ENCODE assay signal across 17 cellular contexts in the genomic region with DNA sequence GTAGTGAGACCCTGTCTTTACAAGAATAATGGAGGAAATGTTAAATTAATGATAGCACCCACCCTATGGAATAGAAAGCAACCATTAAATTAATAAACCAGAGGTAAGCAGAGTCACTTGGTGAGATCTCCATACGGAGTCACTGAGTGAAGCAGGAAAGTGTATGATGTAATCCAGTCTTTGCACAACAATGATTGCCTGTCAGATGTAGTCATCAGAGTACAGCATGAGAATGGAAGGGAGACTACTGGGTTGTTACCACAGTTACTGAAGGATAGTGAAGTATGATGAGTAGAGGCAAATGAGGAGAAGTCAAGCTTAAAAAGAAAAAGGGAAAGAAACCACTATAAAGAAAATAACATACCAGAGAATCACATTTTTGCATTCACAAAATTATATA.
A peak's percentile ranks its signal among the peaks of the same experiment; 100 is the strongest.
DNase-seq lines count a peak whose midpoint lies in the region; ATAC-seq and TF ChIP-seq lines count a peak whose summit lies in the region.
"Had no signal": no experiment of that assay in that cellular context is flagged by ENCODE, and none has a peak within 500 bp of the region (broad histone marks: within the 10 kb centered on the region; RNA-seq: fewer than 3 reads in every experiment).

No MANE protein-coding gene starts in this region.

- H3K27ac ChIP-seq in HEK293 (ENCODE audit: extremely low read depth, low read depth, low read length) = no peak overlapping the region
- H3K27ac ChIP-seq: BLaER1 treated with 17β-estradiol and CSF1 and Interleukin-3, amounts not matched to agents 10 nM and 100 nM; GM23248; HL-60 had no signal

- TF ChIP-seq CTCF in HEK293 (tag by site-specific recombination; IDR thresholded peaks at IDR 0.05) (no peak), epithelial cell of esophagus (IDR thresholded peaks at IDR 0.05; ENCODE audit: insufficient read depth, low read depth, low read length, missing control alignments) (no peak)
- TF ChIP-seq CTCF in activated CD8-positive, alpha-beta T cell treated with anti-CD3 and anti-CD28 coated beads for 36 hours (IDR thresholded peaks at IDR 0.05) = no peak

- H3K4me3 ChIP-seq in HEK293 (ENCODE audit: low read depth, low read length) (no peak overlapping the region), epithelial cell of esophagus (ENCODE audit: low read length) (no peak overlapping the region)
- H3K4me3 ChIP-seq: BLaER1 treated with 17β-estradiol and CSF1 and Interleukin-3, amounts not matched to agents 10 nM and 100 nM; GM23248 had no signal

- intact Hi-C loops in activated CD8-positive, alpha-beta T cell treated with anti-CD3 and anti-CD28 coated beads for 36 hours (cut with micrococcal nuclease) = no loop called here

- H3K27me3 Mint-ChIP-seq in activated CD8-positive, alpha-beta T cell treated with anti-CD3 and anti-CD28 coated beads for 36 hours = peaks cover 4% of the 10 kb centered on the region

- H3K36me3 ChIP-seq in HEK293 (ENCODE audit: control insufficient read depth in 2 of 2, insufficient read depth in 1 of 2, low read length in 2 of 2) = no peaks in the 10 kb centered on the region
- H3K36me3 ChIP-seq: BLaER1 treated with 17β-estradiol and CSF1 and Interleukin-3, amounts not matched to agents 10 nM and 100 nM had no signal

- POLR2A ChIA-PET in HEK293 (lab: Yijun Ruan, JAX) = no interaction called here
- POLR2A ChIA-PET in activated CD8-positive, alpha-beta T cell treated with anti-CD3 and anti-CD28 coated beads for 36 hours (lab: Charles Lee) = no interaction called here

- H3K9me3 ChIP-seq in HEK293 (ENCODE audit: control insufficient read depth, insufficient read depth, low read depth, low read length) = no peaks in the 10 kb centered on the region

- peak; percentile 18 for DNase-seq in MV-4-11 (lab: John Stamatoyannopoulos, UW)
- peak; percentile 42 for DNase-seq in RKO (ENCODE audit: low spot score)
- DNase-seq in epithelial cell of esophagus (ENCODE audit: low read depth) = peak; percentile 1
- no peak for DNase-seq in germinal center (ENCODE audit: low spot score)
- no peak for DNase-seq in AML-193 (lab: John Stamatoyannopoulos, UW)
- DNase-seq in activated CD8-positive, alpha-beta T cell treated with anti-CD3 and anti-CD28 coated beads for 36 hours = no peak
- DNase-seq in NCI-H2081 treated with DMSO at 0.1 percent for 48 hours (lab: John Stamatoyannopoulos, UW) = no peak
- DNase-seq: 8988T; CD4-positive, CD25-positive, alpha-beta regulatory T cell; DMS53; GF-D8; GM23248; H9; HFFc6 had no signal

- no peak overlapping the region for H3K4me3 Mint-ChIP-seq in activated CD8-positive, alpha-beta T cell treated with anti-CD3 and anti-CD28 coated beads for 36 hours
- H3K4me3 Mint-ChIP-seq: H9, HFFc6 had no signal

- ATAC-seq in activated CD8-positive, alpha-beta T cell treated with anti-CD3 and anti-CD28 coated beads for 36 hours = no peak

- H3K4me1 Mint-ChIP-seq in activated CD8-positive, alpha-beta T cell treated with anti-CD3 and anti-CD28 coated beads for 36 hours (ENCODE audit: low read depth) = no peaks in the 10 kb centered on the region
- H3K4me1 Mint-ChIP-seq: CD4-positive, CD25-positive, alpha-beta regulatory T cell; H9 had no signal

- no peaks in the 10 kb centered on the region for H3K36me3 Mint-ChIP-seq in activated CD8-positive, alpha-beta T cell treated with anti-CD3 and anti-CD28 coated beads for 36 hours (ENCODE audit: low read depth)
- H3K36me3 Mint-ChIP-seq: CD4-positive, CD25-positive, alpha-beta regulatory T cell had no signal

- no peaks in the 10 kb centered on the region for H3K4me1 ChIP-seq in HEK293 (ENCODE audit: control insufficient read depth, insufficient read depth, low read length)

- no peak overlapping the region for H3K27ac Mint-ChIP-seq in activated CD8-positive, alpha-beta T cell treated with anti-CD3 and anti-CD28 coated beads for 36 hours
- H3K27ac Mint-ChIP-seq: CD4-positive, CD25-positive, alpha-beta regulatory T cell; H9; HFFc6 had no signal

- CTCF ChIA-PET in HEK293 (lab: Yijun Ruan, JAX) = interaction anchor here (0.6 kb wide), 1 partner anchor 541 kb away, joined by 3 read pairs; no protein-coding TSS in a partner anchor
- CTCF ChIA-PET in activated CD8-positive, alpha-beta T cell treated with anti-CD3 and anti-CD28 coated beads for 36 hours (lab: Charles Lee) = no interaction called here

- H3K9me3 Mint-ChIP-seq in activated CD8-positive, alpha-beta T cell treated with anti-CD3 and anti-CD28 coated beads for 36 hours = peaks cover 6% of the 10 kb centered on the region

TF ChIP-seq in HEK293, 187 proteins besides CTCF, POLR2A, EP300 and RAD21:
- no peak for TF ChIP-seq ZNF623 (tag by site-specific recombination; IDR thresholded peaks at IDR 0.05)
- peak; percentile 69 for TF ChIP-seq ZBTB21 (tag by site-specific recombination; IDR thresholded peaks at IDR 0.05)
- TF ChIP-seq ATF2 (tag by site-specific recombination; IDR thresholded peaks at IDR 0.05; ENCODE audit: low read depth) = peak; percentile 74
- no peak for TF ChIP-seq ZNF501 (tag by site-specific recombination; IDR thresholded peaks at IDR 0.05)
- TF ChIP-seq ZNF664 (tag by site-specific recombination; IDR thresholded peaks at IDR 0.05) = no peak
- TF ChIP-seq ZNF530 (tag by site-specific recombination; IDR thresholded peaks at IDR 0.05; ENCODE audit: low read depth) = no peak
- no peak for TF ChIP-seq ZNF157 (tag by site-specific recombination; IDR thresholded peaks at IDR 0.05)
- no peak for TF ChIP-seq ZNF707 (tag by site-specific recombination; IDR thresholded peaks at IDR 0.05)
- TF ChIP-seq ZNF645 (tag by site-specific recombination; IDR thresholded peaks at IDR 0.05) = no peak
- TF ChIP-seq, protein P1, sequence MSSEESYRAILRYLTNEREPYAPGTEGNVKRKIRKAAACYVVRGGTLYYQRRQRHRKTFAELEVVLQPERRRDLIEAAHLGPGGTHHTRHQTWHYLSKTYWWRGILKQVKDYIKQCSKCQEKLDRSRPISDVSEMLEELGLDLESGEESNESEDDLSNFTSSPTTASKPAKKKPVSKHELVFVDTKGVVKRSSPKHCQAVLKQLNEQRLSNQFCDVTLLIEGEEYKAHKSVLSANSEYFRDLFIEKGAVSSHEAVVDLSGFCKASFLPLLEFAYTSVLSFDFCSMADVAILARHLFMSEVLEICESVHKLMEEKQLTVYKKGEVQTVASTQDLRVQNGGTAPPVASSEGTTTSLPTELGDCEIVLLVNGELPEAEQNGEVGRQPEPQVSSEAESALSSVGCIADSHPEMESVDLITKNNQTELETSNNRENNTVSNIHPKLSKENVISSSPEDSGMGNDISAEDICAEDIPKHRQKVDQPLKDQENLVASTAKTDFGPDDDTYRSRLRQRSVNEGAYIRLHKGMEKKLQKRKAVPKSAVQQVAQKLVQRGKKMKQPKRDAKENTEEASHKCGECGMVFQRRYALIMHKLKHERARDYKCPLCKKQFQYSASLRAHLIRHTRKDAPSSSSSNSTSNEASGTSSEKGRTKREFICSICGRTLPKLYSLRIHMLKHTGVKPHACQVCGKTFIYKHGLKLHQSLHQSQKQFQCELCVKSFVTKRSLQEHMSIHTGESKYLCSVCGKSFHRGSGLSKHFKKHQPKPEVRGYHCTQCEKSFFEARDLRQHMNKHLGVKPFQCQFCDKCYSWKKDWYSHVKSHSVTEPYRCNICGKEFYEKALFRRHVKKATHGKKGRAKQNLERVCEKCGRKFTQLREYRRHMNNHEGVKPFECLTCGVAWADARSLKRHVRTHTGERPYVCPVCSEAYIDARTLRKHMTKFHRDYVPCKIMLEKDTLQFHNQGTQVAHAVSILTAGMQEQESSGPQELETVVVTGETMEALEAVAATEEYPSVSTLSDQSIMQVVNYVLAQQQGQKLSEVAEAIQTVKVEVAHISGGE (tag by site-specific recombination; conservative IDR thresholded peaks at IDR 0.05; ENCODE audit: low read depth) = no peak

Comparison
In these comparisons a context has a peak if more than half of its experiments do, and no peak if none do; other contexts are left out.
1. DNase-seq: peak in MV-4-11 (single experiment), RKO (single experiment) and epithelial cell of esophagus (single experiment); none in germinal center (single experiment), AML-193 (0 of 2), activated CD8-positive, alpha-beta T cell treated with anti-CD3 and anti-CD28 coated beads for 36 hours (single experiment) and NCI-H2081 treated with DMSO at 0.1 percent for 48 hours (single experiment).